In the genomic region with DNA sequence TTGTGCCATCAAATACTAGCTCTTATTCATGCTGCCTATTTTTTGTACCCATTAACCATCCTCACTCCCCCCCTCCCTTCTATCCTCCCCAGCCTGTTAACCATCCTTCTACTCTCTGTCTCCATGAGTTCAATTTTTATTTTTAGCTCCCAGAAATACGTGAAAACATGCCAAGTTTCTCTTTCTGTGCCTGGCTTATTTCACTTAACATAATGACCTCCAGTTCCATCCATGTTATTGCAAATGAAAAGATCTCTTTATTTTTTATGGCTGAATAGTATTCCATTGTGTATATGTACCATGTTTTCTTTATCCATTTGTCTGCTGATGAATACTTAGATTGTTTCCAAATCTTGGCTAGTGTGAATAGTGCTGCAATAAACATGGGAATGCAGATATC, we compare ENCODE assay signal across 1 cellular context. TPM values are rescaled to one million over a fixed set of nuclear protein-coding genes. Genes with fewer than 3 reads are reported as not detected.
"Had no signal": no experiment of that assay in that cellular context is flagged by ENCODE, and none has a peak within 500 bp of the region (broad histone marks: within the 10 kb centered on the region; RNA-seq: fewer than 3 reads in every experiment).

No MANE protein-coding gene starts in this region.

RNA-seq across cellular contexts. Expression of gene JCAD, which starts 54.3 kb away (rescaled TPM):
- polyA plus RNA-seq: IgD-negative memory B cell had no signal
